1 cellular context compared by ENCODE assay signal in genomic region chr1:202831906-202832305, GRCh38.
A peak's percentile ranks its signal among the peaks of the same experiment; 100 is the strongest.
TF ChIP-seq lines count a peak whose summit lies in the region.

No MANE protein-coding gene starts in this region.

TF ChIP-seq in K562, 482 proteins besides CTCF, POLR2A, EP300 and RAD21:
- no peak for TF ChIP-seq ARID3A (IDR thresholded peaks at IDR 0.05; ENCODE audit: borderline replicate concordance, low read depth, low read length)
- TF ChIP-seq ZBTB5 (IDR thresholded peaks at IDR 0.05): no peak
- TF ChIP-seq MCM7 (IDR thresholded peaks at IDR 0.05): no peak
- no peak for TF ChIP-seq BCLAF1 (IDR thresholded peaks at IDR 0.05; ENCODE audit: borderline replicate concordance in 1 of 2, control insufficient read depth in 1 of 2, low read depth in 2 of 2, low read length in 1 of 2)
- no peak for TF ChIP-seq TCF7L2 (IDR thresholded peaks at IDR 0.05; ENCODE audit: low read depth, low read length)
- no peak for TF ChIP-seq PBX2 (CRISPR knock-in tag; IDR thresholded peaks at IDR 0.05; ENCODE audit: low read depth)
- TF ChIP-seq PBX2 (tag; conservative IDR thresholded peaks at IDR 0.05; ENCODE audit: low read depth): peak; percentile 21; the same call in 1 of the 2 replicates
- no peak for TF ChIP-seq GTF2F1 (IDR thresholded peaks at IDR 0.05; ENCODE audit: low read depth, low read length)
- no peak for TF ChIP-seq SIX5 (IDR thresholded peaks at IDR 0.05; ENCODE audit: borderline replicate concordance in 1 of 2, insufficient read depth in 1 of 2, low read depth in 1 of 2, low read length in 2 of 2)
- no peak for TF ChIP-seq ZNF274 (IDR thresholded peaks at IDR 0.05; ENCODE audit: borderline replicate concordance, low read depth, low read length)
- TF ChIP-seq MEIS2 (IDR thresholded peaks at IDR 0.05; ENCODE audit: partially characterized antibody): peak; percentile 40
- TF ChIP-seq CBFB (CRISPR knock-in tag; IDR thresholded peaks at IDR 0.05): no peak
- TF ChIP-seq JUN (IDR thresholded peaks at IDR 0.05; ENCODE audit: borderline replicate concordance, low read depth, low read length): no peak
- TF ChIP-seq JUN (CRISPR knock-in tag; IDR thresholded peaks at IDR 0.05; ENCODE audit: borderline replicate concordance): no peak
- no peak for TF ChIP-seq ZNF354B (CRISPR knock-in tag; IDR thresholded peaks at IDR 0.05)
- TF ChIP-seq SNAPC5 (CRISPR knock-in tag; IDR thresholded peaks at IDR 0.05): no peak
- peak; percentile 88 for TF ChIP-seq SPI1 (IDR thresholded peaks at IDR 0.05; ENCODE audit: borderline replicate concordance, low read depth, low read length)
- no peak for TF ChIP-seq MGA (IDR thresholded peaks at IDR 0.05)
- no peak for TF ChIP-seq KAT7 (CRISPR knock-in tag; IDR thresholded peaks at IDR 0.05; ENCODE audit: borderline replicate concordance)
